Comparison of ENCODE assay signal across 10 cellular contexts in the genomic region with DNA sequence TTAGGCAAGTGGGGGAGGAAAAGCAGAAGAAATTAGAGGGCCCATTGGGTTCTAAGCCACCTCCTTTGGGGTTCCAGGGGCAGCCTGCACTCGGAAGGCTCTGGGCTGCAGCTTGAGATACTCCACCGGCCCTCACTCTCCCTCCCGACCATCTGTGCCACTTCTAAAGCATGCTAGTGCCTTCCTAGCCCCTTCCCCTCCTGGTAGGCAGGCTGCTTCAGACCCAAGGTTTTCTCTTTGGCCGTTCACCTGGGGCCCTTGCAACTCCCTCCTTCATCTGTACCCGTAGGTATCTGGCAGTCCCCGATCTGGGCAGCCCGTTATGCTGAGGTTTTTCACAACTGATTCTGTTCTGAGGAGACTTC.
DNase-seq lines count a peak whose midpoint lies in the region; ATAC-seq lines count a peak whose summit lies in the region.
"Had no signal": no experiment of that assay in that cellular context is flagged by ENCODE, and none has a peak within 500 bp of the region (broad histone marks: within the 10 kb centered on the region; RNA-seq: fewer than 3 reads in every experiment).

No MANE protein-coding gene starts in this region.

- H3K27ac ChIP-seq in iPS-20b (ENCODE audit: low read length) (no peak overlapping the region), aorta (ENCODE audit: low read depth in 1 of 2, low read length in 2 of 2) (no peak overlapping the region)

- peak overlapping the region; percentile 27; the same call in 1 of the 2 replicates for H3K9ac ChIP-seq in iPS-20b (ENCODE audit: low read depth, low read length)

- POLR2A ChIA-PET in activated CD4-positive, alpha-beta T cell treated with anti-CD3 and anti-CD28 coated beads, Interleukin-2, amount 10 ng/mL, durations not matched to agents 7 days and 5 days (lab: Charles Lee) = no interaction called here
- POLR2A ChIA-PET in activated CD4-positive, alpha-beta memory T cell treated with anti-CD3 and anti-CD28 coated beads, Interleukin-2, amount 10 ng/mL, durations not matched to agents 7 days and 5 days (lab: Charles Lee) = interaction anchor here (1.9 to 11.7 kb wide), 2 partner anchors 22 to 171 kb away, joined by 6 to 314 read pairs; no protein-coding TSS in a partner anchor

- H3K4me3 Mint-ChIP-seq in activated CD4-positive, alpha-beta T cell treated with anti-CD3 and anti-CD28 coated beads, Interleukin-2, amount 10 ng/mL, durations not matched to agents 7 days and 5 days = peak overlapping the region; percentile 87
- H3K4me3 Mint-ChIP-seq in activated CD4-positive, alpha-beta memory T cell treated with anti-CD3 and anti-CD28 coated beads, Interleukin-2, amount 10 ng/mL, durations not matched to agents 7 days and 5 days = peak overlapping the region; percentile 88
- peak overlapping the region; percentile 97 for H3K4me3 Mint-ChIP-seq in stimulated activated memory B cell treated with anti-CD40 and anti-IgM and Interleukin-4, amounts not matched to agents 10 μg/mL and 1 μg/mL and 100 μg/mL, for 72 hours

- H3K4me1 Mint-ChIP-seq in activated CD4-positive, alpha-beta T cell treated with anti-CD3 and anti-CD28 coated beads, Interleukin-2, amount 10 ng/mL, durations not matched to agents 7 days and 5 days = peaks cover 72% of the 10 kb centered on the region
- peaks cover 71% of the 10 kb centered on the region for H3K4me1 Mint-ChIP-seq in activated CD4-positive, alpha-beta memory T cell treated with anti-CD3 and anti-CD28 coated beads, Interleukin-2, amount 10 ng/mL, durations not matched to agents 7 days and 5 days
- H3K4me1 Mint-ChIP-seq in stimulated activated memory B cell treated with anti-CD40 and anti-IgM and Interleukin-4, amounts not matched to agents 10 μg/mL and 1 μg/mL and 100 μg/mL, for 72 hours = peaks cover 76% of the 10 kb centered on the region

- H3K27ac Mint-ChIP-seq in activated CD4-positive, alpha-beta T cell treated with anti-CD3 and anti-CD28 coated beads, Interleukin-2, amount 10 ng/mL, durations not matched to agents 7 days and 5 days = peak overlapping the region; percentile 79
- H3K27ac Mint-ChIP-seq in activated CD4-positive, alpha-beta memory T cell treated with anti-CD3 and anti-CD28 coated beads, Interleukin-2, amount 10 ng/mL, durations not matched to agents 7 days and 5 days = no peak overlapping the region
- H3K27ac Mint-ChIP-seq in stimulated activated memory B cell treated with anti-CD40 and anti-IgM and Interleukin-4, amounts not matched to agents 10 μg/mL and 1 μg/mL and 100 μg/mL, for 72 hours = peak overlapping the region; percentile 88

- CTCF ChIA-PET in activated CD4-positive, alpha-beta T cell treated with anti-CD3 and anti-CD28 coated beads, Interleukin-2, amount 10 ng/mL, durations not matched to agents 7 days and 5 days (lab: Charles Lee) = interaction anchor here (1.4 kb wide), 1 partner anchor 10 kb away, joined by 3 read pairs; no protein-coding TSS in a partner anchor
- CTCF ChIA-PET in activated CD4-positive, alpha-beta memory T cell treated with anti-CD3 and anti-CD28 coated beads, Interleukin-2, amount 10 ng/mL, durations not matched to agents 7 days and 5 days (lab: Charles Lee) = interaction anchor here (2.9 kb wide), 1 partner anchor 19 kb away, joined by 35 read pairs; no protein-coding TSS in a partner anchor

- H3K4me1 ChIP-seq in iPS-20b (ENCODE audit: insufficient read depth, low read length) = peaks cover 26% of the 10 kb centered on the region
- H3K4me1 ChIP-seq in aorta (ENCODE audit: control insufficient read depth in 1 of 2, insufficient read depth in 2 of 2, low read length in 2 of 2) = no peaks in the 10 kb centered on the region

- peaks cover 2% of the 10 kb centered on the region for H3K36me3 Mint-ChIP-seq in activated CD4-positive, alpha-beta T cell treated with anti-CD3 and anti-CD28 coated beads, Interleukin-2, amount 10 ng/mL, durations not matched to agents 7 days and 5 days (ENCODE audit: low read depth)
- peaks cover 22% of the 10 kb centered on the region for H3K36me3 Mint-ChIP-seq in activated CD4-positive, alpha-beta memory T cell treated with anti-CD3 and anti-CD28 coated beads, Interleukin-2, amount 10 ng/mL, durations not matched to agents 7 days and 5 days (ENCODE audit: low read depth)
- no peaks in the 10 kb centered on the region for H3K36me3 Mint-ChIP-seq in stimulated activated memory B cell treated with anti-CD40 and anti-IgM and Interleukin-4, amounts not matched to agents 10 μg/mL and 1 μg/mL and 100 μg/mL, for 72 hours

- peak overlapping the region; percentile 80 for H3K4me3 ChIP-seq in iPS-20b (ENCODE audit: low read length)
- no peak overlapping the region for H3K4me3 ChIP-seq in aorta (ENCODE audit: low read length in 2 of 2)

- H3K27me3 ChIP-seq in iPS-20b (ENCODE audit: insufficient read depth, low read length) = peaks cover 16% of the 10 kb centered on the region
- H3K27me3 ChIP-seq in aorta (ENCODE audit: control insufficient read depth in 1 of 2, insufficient read depth in 2 of 2, low read length in 1 of 2) = no peaks in the 10 kb centered on the region

- intact Hi-C loops in aorta (cut with DNase I) = no loop called here

- H3K36me3 ChIP-seq in iPS-20b (ENCODE audit: insufficient read depth, low read depth, low read length) (no peaks in the 10 kb centered on the region), aorta (ENCODE audit: control insufficient read depth in 1 of 2, insufficient read depth in 2 of 2, low read length in 1 of 2) (no peaks in the 10 kb centered on the region)

- ATAC-seq in stimulated activated memory B cell treated with anti-CD40 and anti-IgM and Interleukin-4, amounts not matched to agents 10 μg/mL and 1 μg/mL and 100 μg/mL, for 72 hours = no peak
- no peak for ATAC-seq in aorta (ENCODE audit: low FRiP score)
- ATAC-seq: Panc1 had no signal

- no peak for DNase-seq in activated CD4-positive, alpha-beta T cell treated with anti-CD3 and anti-CD28 coated beads, Interleukin-2, amount 10 ng/mL, durations not matched to agents 7 days and 5 days
- DNase-seq in activated CD4-positive, alpha-beta T cell treated with anti-CD3 and anti-CD28 coated beads for 4 hours = no peak
- no peak for DNase-seq in activated CD4-positive, alpha-beta memory T cell treated with anti-CD3 and anti-CD28 coated beads, Interleukin-2, amount 10 ng/mL, durations not matched to agents 7 days and 5 days
- DNase-seq in GM19240 (ENCODE audit: insufficient read length, low spot score) (no peak), aorta (no peak), AG08395 (ENCODE audit: low spot score) (no peak)
- DNase-seq: NCI-H187 treated with DMSO at 0.1 percent for 48 hours had no signal

- WGBS in aorta, 2 donors = 94% methylated on average over 7 of the region's 7 CpGs

- no peaks in the 10 kb centered on the region for H3K9me3 Mint-ChIP-seq in activated CD4-positive, alpha-beta T cell treated with anti-CD3 and anti-CD28 coated beads, Interleukin-2, amount 10 ng/mL, durations not matched to agents 7 days and 5 days
- no peaks in the 10 kb centered on the region for H3K9me3 Mint-ChIP-seq in activated CD4-positive, alpha-beta memory T cell treated with anti-CD3 and anti-CD28 coated beads, Interleukin-2, amount 10 ng/mL, durations not matched to agents 7 days and 5 days
- no peaks in the 10 kb centered on the region for H3K9me3 Mint-ChIP-seq in stimulated activated memory B cell treated with anti-CD40 and anti-IgM and Interleukin-4, amounts not matched to agents 10 μg/mL and 1 μg/mL and 100 μg/mL, for 72 hours

- H3K9me3 ChIP-seq in iPS-20b (ENCODE audit: insufficient read depth, low read depth, low read length) (no peaks in the 10 kb centered on the region), aorta (ENCODE audit: control insufficient read depth, low read length) (no peaks in the 10 kb centered on the region)

- H3K27me3 Mint-ChIP-seq in activated CD4-positive, alpha-beta T cell treated with anti-CD3 and anti-CD28 coated beads, Interleukin-2, amount 10 ng/mL, durations not matched to agents 7 days and 5 days = no peaks in the 10 kb centered on the region
- no peaks in the 10 kb centered on the region for H3K27me3 Mint-ChIP-seq in activated CD4-positive, alpha-beta memory T cell treated with anti-CD3 and anti-CD28 coated beads, Interleukin-2, amount 10 ng/mL, durations not matched to agents 7 days and 5 days
- H3K27me3 Mint-ChIP-seq in stimulated activated memory B cell treated with anti-CD40 and anti-IgM and Interleukin-4, amounts not matched to agents 10 μg/mL and 1 μg/mL and 100 μg/mL, for 72 hours = no peaks in the 10 kb centered on the region
